ENCODE assay signal across 27 cellular contexts in the genomic region with DNA sequence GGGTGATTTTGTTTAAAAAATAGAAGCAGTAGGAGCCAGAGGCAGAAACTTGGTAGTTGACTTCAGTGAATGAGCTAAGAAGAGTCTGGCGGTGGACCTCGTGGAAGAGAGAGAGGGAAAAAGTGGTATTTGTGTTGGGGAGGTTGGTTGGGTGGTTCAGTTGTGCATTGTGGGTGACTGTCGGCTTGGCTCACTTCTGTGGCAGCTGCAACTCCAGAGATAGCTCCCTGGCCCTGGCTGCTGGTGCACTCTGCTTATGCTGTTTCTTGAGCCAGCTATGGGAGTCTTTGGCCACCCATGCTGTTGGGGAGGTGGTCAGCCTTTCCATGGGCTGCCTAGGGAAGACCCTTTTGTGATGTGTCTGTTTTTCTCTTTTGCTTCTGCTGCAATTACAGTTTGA. TPM values are rescaled to one million over a fixed set of nuclear protein-coding genes. Genes with fewer than 3 reads are reported as not detected.
DNase-seq lines count a peak whose midpoint lies in the region; ATAC-seq, FAIRE-seq and TF ChIP-seq lines count a peak whose summit lies in the region.
"Had no signal": no experiment of that assay in that cellular context is flagged by ENCODE, and none has a peak within 500 bp of the region (broad histone marks: within the 10 kb centered on the region; RNA-seq: fewer than 3 reads in every experiment).

No MANE protein-coding gene starts in this region.

- no peaks in the 10 kb centered on the region for H3K4me1 ChIP-seq in K562 (replicated peaks in 1 of 2; ENCODE audit: control insufficient read depth in 2 of 2, insufficient read depth in 2 of 2, low read length in 2 of 2)
- peaks cover 0 to 24% (median 7%) of the 10 kb centered on the region in 4 donors for H3K4me1 ChIP-seq in sigmoid colon
- H3K4me1 ChIP-seq: prostate gland had no signal

- H3K36me3 ChIP-seq in K562 (ENCODE audit: control insufficient read depth, insufficient read depth, low read length) (peaks cover 90% of the 10 kb centered on the region), sigmoid colon (peaks cover 9 to 81% (median 15%) of the 10 kb centered on the region in 4 donors)
- H3K36me3 ChIP-seq: prostate gland had no signal

- peaks cover 30% of the 10 kb centered on the region for H3K4me1 Mint-ChIP-seq in activated CD4-positive, alpha-beta T cell treated with anti-CD3 and anti-CD28 coated beads, Interleukin-2, amount 10 ng/mL, durations not matched to agents 24 days and 14 days
- H3K4me1 Mint-ChIP-seq in T-cell = peaks cover 33 to 57% (median 55%) of the 10 kb centered on the region in 3 donors

- CTCF ChIA-PET in T-cell (lab: Charles Lee) (interaction anchor here in 1 of 2 donors (1.5 to 2.1 kb wide), 2 partner anchors 10 to 14 kb away, joined by 5 to 10 read pairs; no protein-coding TSS in a partner anchor), K562 (lab: Yijun Ruan, JAX; ENCODE audit: low intra/inter-chr PET ratio) (no interaction called here)

- H3K27me3 Mint-ChIP-seq in activated CD4-positive, alpha-beta T cell treated with anti-CD3 and anti-CD28 coated beads, Interleukin-2, amount 10 ng/mL, durations not matched to agents 24 days and 14 days = no peaks in the 10 kb centered on the region
- no peaks in the 10 kb centered on the region for H3K27me3 Mint-ChIP-seq in T-cell

- no peak overlapping the region for H3K27ac ChIP-seq in K562 (ENCODE audit: extremely low read depth, low read depth, low read length)
- H3K27ac ChIP-seq in sigmoid colon = no peak overlapping the region
- H3K27ac ChIP-seq: 22Rv1, prostate gland, upper lobe of left lung had no signal

- peaks cover 61% of the 10 kb centered on the region for H3K36me3 Mint-ChIP-seq in activated CD4-positive, alpha-beta T cell treated with anti-CD3 and anti-CD28 coated beads, Interleukin-2, amount 10 ng/mL, durations not matched to agents 24 days and 14 days (ENCODE audit: low read depth)
- H3K36me3 Mint-ChIP-seq in T-cell = peaks cover 64% of the 10 kb centered on the region

- no peak for TF ChIP-seq RAD21 in K562 (CRISPR knock-in tag; conservative IDR thresholded peaks at IDR 0.05 in 1 of 2, IDR thresholded peaks at IDR 0.05 in 1 of 2)

- TF ChIP-seq CTCF in K562 (IDR thresholded peaks at IDR 0.05 in 2 of 3, conservative IDR thresholded peaks at IDR 0.05 in 1 of 3; ENCODE audit: insufficient read depth in 2 of 3, low read depth in 1 of 3, low read length in 3 of 3) (no peak), sigmoid colon (IDR thresholded peaks at IDR 0.05) (no peak)

- in situ Hi-C loops in K562 (cut with MboI) = no loop called here

- DNase-seq in activated CD4-positive, alpha-beta T cell treated with anti-CD3 and anti-CD28 coated beads, Interleukin-2, amount 10 ng/mL, durations not matched to agents 24 days and 14 days = no peak
- no peak for DNase-seq in activated CD4-positive, alpha-beta T cell treated with anti-CD3 and anti-CD28 coated beads for 4 hours
- DNase-seq in T-cell (no peak), K562 (ENCODE audit: extremely low read depth in 1 of 4, low spot score in 3 of 4) (no peak), sigmoid colon (peak; percentile 40), NCI-H2107 (lab: John Stamatoyannopoulos, UW) (no peak), RPMI8226 (no peak)
- DNase-seq: C1 segment of cervical spinal cord; caudate nucleus; cortex of kidney; DND-41; GF-D8; HCEC 1CT; Kasumi-1; left ventricle myocardium superior; NCI-H1417 treated with DMSO at 0.1 percent for 48 hours; NCI-H2081; NCI-H345; SIG-M5; stimulated activated CD4-positive, alpha-beta T cell treated with anti-CD3 and anti-CD28 coated beads, Interleukin-4, amount 100 ng/mL, for 24 hours; upper lobe of left lung had no signal

- no peak overlapping the region for H3K4me2 ChIP-seq in K562 (ENCODE audit: insufficient read depth, low read length)

- H3K27me3 ChIP-seq in K562 (ENCODE audit: control insufficient read depth in 2 of 2, insufficient read depth in 2 of 2, low read length in 2 of 2) (no peaks in the 10 kb centered on the region), sigmoid colon (no peaks in the 10 kb centered on the region)
- H3K27me3 ChIP-seq: upper lobe of left lung had no signal

- POLR2A ChIA-PET in T-cell (lab: Charles Lee) (interaction anchor here in 1 of 2 donors (0.6 kb wide), 1 partner anchor 241 kb away, joined by 6 read pairs; no protein-coding TSS in a partner anchor), K562 (lab: Yijun Ruan, JAX) (interaction anchor here (0.6 to 1.3 kb wide), 5 partner anchors 14 to 1218 kb away, joined by 3 read pairs; no protein-coding TSS in a partner anchor)

- no peaks in the 10 kb centered on the region for H3K9me1 ChIP-seq in K562 (ENCODE audit: control insufficient read depth, insufficient read depth, low read length)

- ATAC-seq in T-cell (replicated peaks in 1 of 4) (no peak), K562 (no peak), GM19452 (IDR thresholded peaks at IDR 0.05; ENCODE audit: unreplicated experiment) (no peak)
- ATAC-seq: activated naive CD4-positive, alpha-beta T cell treated with anti-CD3 and anti-CD28 coated beads, Interleukin-2, amount 50 U/mL, for 72 hours; left ventricle myocardium superior had no signal

- 93% methylated on average over 3 of the region's 3 CpGs for WGBS in K562 (ENCODE audit: insufficient coverage, low coverage, missing lambda C conversion rate)
- 98 to 100% methylated on average over 3 of the region's 3 CpGs for WGBS in sigmoid colon, 2 donors

- FAIRE-seq in K562 (lab: Jason Lieb, UNC) = no peak
- FAIRE-seq: keratinocyte, RCC 7860 had no signal

- H3K9me3 Mint-ChIP-seq in activated CD4-positive, alpha-beta T cell treated with anti-CD3 and anti-CD28 coated beads, Interleukin-2, amount 10 ng/mL, durations not matched to agents 24 days and 14 days = no peaks in the 10 kb centered on the region
- H3K9me3 Mint-ChIP-seq in T-cell = no peaks in the 10 kb centered on the region
- H3K9me3 Mint-ChIP-seq: activated naive CD4-positive, alpha-beta T cell treated with anti-CD3 and anti-CD28 coated beads, Interleukin-2, amount 50 U/mL, for 72 hours had no signal

- peak overlapping the region; percentile 6 for H3K27ac Mint-ChIP-seq in activated CD4-positive, alpha-beta T cell treated with anti-CD3 and anti-CD28 coated beads, Interleukin-2, amount 10 ng/mL, durations not matched to agents 24 days and 14 days
- peak overlapping the region; percentile 87 to 92 for H3K27ac Mint-ChIP-seq in T-cell

- H3K9me3 ChIP-seq in K562 (replicated peaks; ENCODE audit: control insufficient read depth, insufficient read depth, low read depth, low read length) (no peaks in the 10 kb centered on the region), sigmoid colon (no peaks in the 10 kb centered on the region)
- H3K9me3 ChIP-seq: prostate gland, upper lobe of left lung had no signal

- H2AFZ ChIP-seq in K562 (ENCODE audit: low read depth, low read length) = no peak overlapping the region

- no peak for TF ChIP-seq EP300 in K562 (IDR thresholded peaks at IDR 0.05; ENCODE audit: low read length)
- TF ChIP-seq EP300 in sigmoid colon (IDR thresholded peaks at IDR 0.05) = no peak

- no peak overlapping the region for H3K9ac ChIP-seq in K562 (ENCODE audit: insufficient read depth in 1 of 2, low read depth in 2 of 2, low read length in 2 of 2)

- no peak overlapping the region for H3K4me3 Mint-ChIP-seq in activated CD4-positive, alpha-beta T cell treated with anti-CD3 and anti-CD28 coated beads, Interleukin-2, amount 10 ng/mL, durations not matched to agents 24 days and 14 days
- H3K4me3 Mint-ChIP-seq in T-cell = peak overlapping the region; percentile 5 to 72 (median 66)

- 0 out of 2 replicates have a peak, but pooled peaks have one; percentile 27 for TF ChIP-seq POLR2A in K562 (conservative IDR thresholded peaks at IDR 0.05)
- no peak for TF ChIP-seq POLR2A in sigmoid colon (IDR thresholded peaks at IDR 0.05)

- no peaks in the 10 kb centered on the region for H4K20me1 ChIP-seq in K562 (replicated peaks; ENCODE audit: control insufficient read depth, insufficient read depth, low read length)

- intact Hi-C loops in activated CD4-positive, alpha-beta T cell treated with anti-CD3 and anti-CD28 coated beads, Interleukin-2, amount 10 ng/mL, durations not matched to agents 24 days and 14 days (cut with micrococcal nuclease) = no loop called here
- intact Hi-C loops in K562 (cut with micrococcal nuclease) = no loop called here
- intact Hi-C loops in sigmoid colon (cut with DNase I) = no loop called here

- peaks cover 8% of the 10 kb centered on the region; the same call in 1 of the 3 replicates for H3K79me2 ChIP-seq in K562 (ENCODE audit: control insufficient read depth, insufficient read depth, low read length)

- H3K4me3 ChIP-seq in K562 (no peak overlapping the region), sigmoid colon (no peak overlapping the region)
- H3K4me3 ChIP-seq: prostate gland, upper lobe of left lung had no signal

- no TSS peak for BruUV-seq in K562 (replicated peaks; lab: Mats Ljungman, UMichigan)

TF ChIP-seq in K562, 482 proteins besides CTCF, POLR2A, EP300 and RAD21:
- TF ChIP-seq ZNF121 (CRISPR knock-in tag; conservative IDR thresholded peaks at IDR 0.05) (no peak), ARID1B (IDR thresholded peaks at IDR 0.05) (no peak)

RNA-seq across cellular contexts. Expression of gene CRISPLD2, which starts 50.4 kb away (rescaled TPM):
- 0.19 and 0.26 TPM in 2 replicates for total RNA-seq in activated CD4-positive, alpha-beta T cell treated with anti-CD3 and anti-CD28 coated beads, Interleukin-2, amount 10 ng/mL, durations not matched to agents 24 days and 14 days
- 1 to 10 TPM in 4 of 5 donors, under 1 TPM in 1; 0.76 to 2.8 (median 1.8) TPM for total RNA-seq in T-cell
- total RNA-seq in K562 (2011; cell fraction: chromatin; rRNA removed; ENCODE audit: low replicate concordance) = 0.42 TPM in 1 of 2 replicates, not detected in the other
- 0.13 and 0.17 TPM in 2 replicates for total RNA-seq in K562 (2011; cell fraction: nucleolus; rRNA removed)
- total RNA-seq in K562 (2011; cell fraction: nucleoplasm; rRNA removed) = 0.31 TPM in 1 of 2 replicates, not detected in the other
- total RNA-seq in K562 (2014; rRNA removed) = 0.12 TPM in 1 of 2 replicates, not detected in the other
- total RNA-seq in K562 (2014; rRNA removed; fragmentation: Illumina TruSeq; extraction: Trizol) = 0.04 and 0.10 TPM in 2 replicates
- not detected in 2 replicates for total RNA-seq in K562 (2015; rRNA removed; fragmentation: Illumina TruSeq; extraction: Trizol)
- 0.22 and 0.24 TPM in 2 replicates for total RNA-seq in K562 (2021)
- 0.05 TPM in 1 of 2 replicates, not detected in the other for polyA plus RNA-seq in K562 (2011; rRNA removed)
- 0.03 and 0.19 TPM in 2 replicates for polyA plus RNA-seq in K562 (2011; cell fraction: cytosol; rRNA removed)
- 0.34 TPM in 1 of 2 replicates, not detected in the other for polyA plus RNA-seq in K562 (2011; cell fraction: nucleus; rRNA removed)
- 0.07 and 0.16 TPM in 2 replicates for polyA plus RNA-seq in K562 (2012)
- polyA plus RNA-seq in K562 (2014; fragmentation: Illumina TruSeq; extraction: Trizol) = 0.03 and 0.06 TPM in 2 replicates
- polyA plus RNA-seq in K562 (2014; fragmentation: Nextera tagmentation; extraction: Ambion mirVana) = under 1 TPM in 1 of 2 experiments, not detected in 1; 0.03 TPM
- polyA plus RNA-seq in K562 (2014; rRNA removed) = 0.08 TPM in 1 of 2 replicates, not detected in the other
- 0.04 and 0.06 TPM in 2 replicates for polyA minus RNA-seq in K562 (2011; rRNA and poly(A)+ RNA removed)
- not detected in 2 replicates for polyA minus RNA-seq in K562 (2011; cell fraction: cytosol; rRNA and poly(A)+ RNA removed)
- polyA minus RNA-seq in K562 (2011; cell fraction: nucleus; rRNA and poly(A)+ RNA removed) = 0.27 TPM in 1 of 2 replicates, not detected in the other
- total RNA-seq in sigmoid colon = 100 to 1,000 TPM; 140 to 545 (median 260) TPM
- 10 to 100 TPM in 1 of 3 donors, 1 to 10 TPM in 2; 3.0 to 27.3 (median 6.0) TPM for polyA plus RNA-seq in sigmoid colon

Comparison
In these comparisons a context has a peak if more than half of its experiments do, and no peak if none do; other contexts are left out.
1. RNA of gene CRISPLD2, which starts 50.4 kb away (total RNA-seq): 140 to 545 TPM in sigmoid colon; 0.76 to 2.8 TPM in T-cell, 0.19 to 0.26 TPM in activated CD4-positive, alpha-beta T cell treated with anti-CD3 and anti-CD28 coated beads, Interleukin-2, amount 10 ng/mL, durations not matched to agents 24 days and 14 days and 0.04 to 0.42 TPM in K562; every median in the first group is over 10 times any median in the second.